25 cellular contexts compared by ENCODE assay signal in the genomic region with DNA sequence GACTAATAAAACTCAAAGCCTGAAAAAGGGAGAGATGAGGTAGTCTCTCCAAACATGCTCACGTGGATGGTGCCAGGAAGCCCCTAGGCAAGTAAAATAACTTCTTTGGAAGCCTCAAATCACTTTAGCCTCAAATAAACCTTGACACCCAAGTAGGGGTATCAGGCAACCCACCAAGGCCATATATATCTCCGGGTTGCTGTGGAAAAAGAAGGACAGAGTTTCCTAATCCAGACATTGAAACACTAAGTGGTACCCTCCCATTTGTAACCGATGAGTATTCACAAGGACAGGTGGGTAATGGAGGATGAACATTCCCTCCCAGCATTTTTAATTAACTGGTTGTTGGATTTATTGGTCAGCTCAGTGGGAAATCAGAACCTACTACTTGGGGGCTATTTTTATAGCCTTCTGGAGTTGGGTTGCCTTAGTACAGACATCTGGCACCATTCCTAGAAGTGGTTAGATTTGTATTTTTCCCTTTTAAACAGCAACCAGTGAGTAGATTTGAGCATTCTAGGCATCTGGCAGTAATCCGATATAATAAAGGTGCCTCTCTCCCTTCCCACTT.
DNase-seq lines count a peak whose midpoint lies in the region; ATAC-seq and TF ChIP-seq lines count a peak whose summit lies in the region.
"Had no signal": no experiment of that assay in that cellular context is flagged by ENCODE, and none has a peak within 500 bp of the region (broad histone marks: within the 10 kb centered on the region; RNA-seq: fewer than 3 reads in every experiment).

No MANE protein-coding gene starts in this region.

- no peaks in the 10 kb centered on the region for H3K36me3 ChIP-seq in colonic mucosa
- H3K36me3 ChIP-seq: BLaER1 treated with 17β-estradiol and CSF1 and Interleukin-3, amounts not matched to agents 10 nM and 100 nM; ovary; transverse colon had no signal

- H3K27me3 ChIP-seq in colonic mucosa, result no peaks in the 10 kb centered on the region
- H3K27me3 ChIP-seq: ovary, transverse colon had no signal

- H3K9me3 ChIP-seq in colonic mucosa, result no peaks in the 10 kb centered on the region
- H3K9me3 ChIP-seq: BLaER1 treated with 17β-estradiol and CSF1 and Interleukin-3, amounts not matched to agents 10 nM and 100 nM; ovary; transverse colon had no signal

- H3K27ac ChIP-seq in colonic mucosa, result no peak overlapping the region
- H3K27ac ChIP-seq: BLaER1 treated with 17β-estradiol and CSF1 and Interleukin-3, amounts not matched to agents 10 nM and 100 nM; ovary; transverse colon had no signal

- peak; percentile 41 for DNase-seq in NCI-H1092 (lab: John Stamatoyannopoulos, UW)
- peak; percentile 62 for DNase-seq in NCI-H2171 (lab: John Stamatoyannopoulos, UW)
- peak; percentile 58 for DNase-seq in astrocyte of the hippocampus (ENCODE audit: low read depth, low spot score)
- DNase-seq in retinal pigment epithelial cell (ENCODE audit: low read depth), result peak; percentile 22
- no peak for DNase-seq in activated effector memory CD4-positive, alpha-beta T cell treated with anti-CD3 and anti-CD28 coated beads, Interleukin-2, amount 50 U/mL, for 16 hours
- no peak for DNase-seq in colonic mucosa
- DNase-seq: activated CD4-positive, alpha-beta T cell treated with anti-CD3 and anti-CD28 coated beads for 4 hours; activated naive CD8-positive, alpha-beta T cell treated with anti-CD3 and anti-CD28 coated beads for 36 hours; activated T-cell treated with anti-CD3 and anti-CD28 coated beads for 4 hours; COR-L47; DMS79 treated with DMSO at 0.1 percent for 48 hours; H7; natural killer cell; NCI-H1417 treated with DMSO at 0.1 percent for 48 hours; NK-92 treated with Interleukin-12 subunit alpha and Interleukin-12 subunit beta, amount 100 ng/mL, for 24 hours; ovary; right cardiac atrium; stimulated activated CD4-positive, alpha-beta T cell treated with anti-CD3 and anti-CD28 coated beads, Interleukin-12 subunit alpha, Interleukin-12 subunit beta, amount 100 ng/mL, for 4 hours; stimulated activated CD4-positive, alpha-beta T cell treated with anti-CD3 and anti-CD28 coated beads, Interleukin-4, amount 100 ng/mL, for 1 hour; transverse colon had no signal

- no peaks in the 10 kb centered on the region for H3K4me1 ChIP-seq in colonic mucosa
- H3K4me1 ChIP-seq: BLaER1 treated with 17β-estradiol and CSF1 and Interleukin-3, amounts not matched to agents 10 nM and 100 nM; transverse colon had no signal

- no peak overlapping the region for H3K4me3 ChIP-seq in retinal pigment epithelial cell (ENCODE audit: low read length)
- no peak overlapping the region for H3K4me3 ChIP-seq in colonic mucosa
- H3K4me3 ChIP-seq: BLaER1 treated with 17β-estradiol and CSF1 and Interleukin-3, amounts not matched to agents 10 nM and 100 nM; K562; ovary; transverse colon had no signal

- intact Hi-C loops in colonic mucosa (cut with DNase I), result no loop called here

- no peak overlapping the region for H3K9ac ChIP-seq in colonic mucosa (ENCODE audit: low read depth in 2 of 2, low read length in 2 of 2)
- H3K9ac ChIP-seq: BLaER1 treated with 17β-estradiol and CSF1 and Interleukin-3, amounts not matched to agents 10 nM and 100 nM had no signal

- no peak for TF ChIP-seq CTCF in retinal pigment epithelial cell (conservative IDR thresholded peaks at IDR 0.05; ENCODE audit: low read depth, low read length)
- no peak for TF ChIP-seq CTCF in colonic mucosa (IDR thresholded peaks at IDR 0.05)

- ATAC-seq in HG03460 (IDR thresholded peaks at IDR 0.05; ENCODE audit: unreplicated experiment), result no peak
- ATAC-seq: K562, natural killer cell, PC-3, right cardiac atrium, Right ventricle myocardium inferior had no signal

Comparison
In these comparisons a context has a peak if more than half of its experiments do, and no peak if none do; other contexts are left out.
1. DNase-seq: peak in NCI-H1092 (single experiment), NCI-H2171 (single experiment), astrocyte of the hippocampus (single experiment) and retinal pigment epithelial cell (single experiment); none in activated effector memory CD4-positive, alpha-beta T cell treated with anti-CD3 and anti-CD28 coated beads, Interleukin-2, amount 50 U/mL, for 16 hours (single experiment) and colonic mucosa (single experiment).